In genomic region chr2:223109341-223109740, GRCh38 we compare ENCODE assay signal across 25 cellular contexts. TPM values are rescaled to one million over a fixed set of nuclear protein-coding genes. Genes with fewer than 3 reads are reported as not detected.
DNase-seq lines count a peak whose midpoint lies in the region; TF ChIP-seq lines count a peak whose summit lies in the region.
"Had no signal": no experiment of that assay in that cellular context is flagged by ENCODE, and none has a peak within 500 bp of the region (broad histone marks: within the 10 kb centered on the region; RNA-seq: fewer than 3 reads in every experiment).

No MANE protein-coding gene starts in this region.

- CTCF ChIA-PET in AG04449 (lab: Yijun Ruan, JAX) = interaction anchor here (0.6 to 5.6 kb wide), 3 partner anchors 9 to 138 kb away, joined by 3 to 38 read pairs (median 9); no protein-coding TSS in a partner anchor

- TF ChIP-seq POLR2A in esophagus squamous epithelium (IDR thresholded peaks at IDR 0.05) = no peak

- in situ Hi-C loops in astrocyte of the spinal cord (cut with HindIII; ENCODE audit: low sequenced_read_pairs) = no loop called here

- POLR2A ChIA-PET in AG04449 (lab: Yijun Ruan, JAX) = no interaction called here

- H3K36me3 ChIP-seq in WERI-Rb-1 (no peaks in the 10 kb centered on the region), esophagus squamous epithelium (no peaks in the 10 kb centered on the region)
- H3K36me3 ChIP-seq: BLaER1, neural progenitor cell had no signal

- H3K9me3 ChIP-seq in WERI-Rb-1 (ENCODE audit: severe bottlenecking) = no peaks in the 10 kb centered on the region
- no peaks in the 10 kb centered on the region for H3K9me3 ChIP-seq in esophagus squamous epithelium
- H3K9me3 ChIP-seq: BLaER1 had no signal

- no peaks in the 10 kb centered on the region for H3K4me1 ChIP-seq in esophagus squamous epithelium
- H3K4me1 ChIP-seq: BLaER1, neural progenitor cell had no signal

- H3K27me3 ChIP-seq in WERI-Rb-1 (ENCODE audit: insufficient read depth, low read depth, severe bottlenecking) = no peaks in the 10 kb centered on the region
- no peaks in the 10 kb centered on the region for H3K27me3 ChIP-seq in esophagus squamous epithelium
- H3K27me3 ChIP-seq: BLaER1, neural progenitor cell had no signal

- DNase-seq in AG04449 (ENCODE audit: low read depth, low spot score) = peak; percentile 42
- DNase-seq in HCEC 1CT = peak; percentile 25
- peak; percentile 70 for DNase-seq in astrocyte of the spinal cord (ENCODE audit: low read depth, low spot score)
- DNase-seq in kidney tubule cell (ENCODE audit: low spot score) = peak; percentile 31
- no peak for DNase-seq in WERI-Rb-1
- DNase-seq in esophagus squamous epithelium (lab: John Stamatoyannopoulos, UW) = no peak
- no peak for DNase-seq in OCI-M1 (lab: John Stamatoyannopoulos, UW)
- DNase-seq in A172 (ENCODE audit: low spot score) = no peak
- DNase-seq: 8988T; activated CD4-positive, alpha-beta T cell treated with anti-CD3 and anti-CD28 coated beads for 1 hour; activated CD8-positive, alpha-beta T cell treated with anti-CD3 and anti-CD28 coated beads for 36 hours; anterior cingulate cortex; caudate nucleus; GDM1; H7; NCI-H1436; NCI-H2081 treated with DMSO at 0.1 percent for 48 hours; NCI-H345; posterior cingulate gyrus; stimulated activated naive CD8-positive, alpha-beta T cell treated with anti-CD3 and anti-CD28 coated beads, Interleukin-15, amount 100 ng/mL, for 72 hours; T-helper 17 cell had no signal

- TF ChIP-seq CTCF in AG04449 (IDR thresholded peaks at IDR 0.05; ENCODE audit: insufficient read depth, low read length, missing control alignments) (no peak), astrocyte of the spinal cord (IDR thresholded peaks at IDR 0.05; ENCODE audit: low read depth, low read length) (no peak), WERI-Rb-1 (IDR thresholded peaks at IDR 0.05; ENCODE audit: low read depth, low read length) (no peak), esophagus squamous epithelium (IDR thresholded peaks at IDR 0.05) (no peak)

- no peak overlapping the region for H3K27ac ChIP-seq in WERI-Rb-1
- no peak overlapping the region for H3K27ac ChIP-seq in esophagus squamous epithelium
- H3K27ac ChIP-seq: BLaER1, KMS-11, neural progenitor cell had no signal

- intact Hi-C loops in esophagus squamous epithelium (cut with DNase I) = no loop called here

- 42 to 45% methylated on average over 3 of the region's 3 CpGs for WGBS in esophagus squamous epithelium, 2 donors

- H3K4me3 ChIP-seq in AG04449 (ENCODE audit: low read depth, low read length) = no peak overlapping the region
- H3K4me3 ChIP-seq in astrocyte of the spinal cord (ENCODE audit: low read depth, low read length) = no peak overlapping the region
- H3K4me3 ChIP-seq in WERI-Rb-1 (ENCODE audit: low read depth, low read length) = no peak overlapping the region
- no peak overlapping the region for H3K4me3 ChIP-seq in esophagus squamous epithelium
- H3K4me3 ChIP-seq: BLaER1, neural progenitor cell had no signal

RNA-seq across cellular contexts. Expression of gene KCNE4, which starts 57.4 kb away (rescaled TPM):
- total RNA-seq in esophagus squamous epithelium = under 1 TPM; 0.26 to 0.76 (median 0.35) TPM
- 0.17 TPM in 1 of 2 replicates, not detected in the other for total RNA-seq in A172 (2014; rRNA removed; shearing (Covaris generic))
- total RNA-seq: activated CD8-positive, alpha-beta T cell treated with anti-CD3 and anti-CD28 coated beads for 36 hours; activated T-helper 2 cell treated with anti-CD3 and anti-CD28 coated beads, Interferon-gamma antibody, Interleukin-2, Interleukin-4, amounts not matched to agents 10 μg/mL and 5 μg/mL and 100 μg/mL, durations not matched to agents 14 hours and 24 hours and 36 hours; H7; T-helper 17 cell had no signal

Comparison
In these comparisons a context has a peak if more than half of its experiments do, and no peak if none do; other contexts are left out.
1. DNase-seq: peak in AG04449 (single experiment), HCEC 1CT (single experiment), astrocyte of the spinal cord (single experiment) and kidney tubule cell (single experiment); none in WERI-Rb-1 (single experiment), esophagus squamous epithelium (single experiment), OCI-M1 (single experiment) and A172 (single experiment).